Comparison of ENCODE assay signal across 1 cellular context in genomic region chr6:44075137-44076015, GRCh38.
TF ChIP-seq lines count a peak whose summit lies in the region.

No MANE protein-coding gene starts in this region.

TF ChIP-seq in HepG2, 621 proteins besides CTCF, POLR2A, EP300 and RAD21 (continued from another document and continues in another):
- peak; percentile 44; the same call in 1 of the 2 replicates for TF ChIP-seq KAT8 (CRISPR knock-in tag; IDR thresholded peaks at IDR 0.05)
- TF ChIP-seq, protein P1, sequence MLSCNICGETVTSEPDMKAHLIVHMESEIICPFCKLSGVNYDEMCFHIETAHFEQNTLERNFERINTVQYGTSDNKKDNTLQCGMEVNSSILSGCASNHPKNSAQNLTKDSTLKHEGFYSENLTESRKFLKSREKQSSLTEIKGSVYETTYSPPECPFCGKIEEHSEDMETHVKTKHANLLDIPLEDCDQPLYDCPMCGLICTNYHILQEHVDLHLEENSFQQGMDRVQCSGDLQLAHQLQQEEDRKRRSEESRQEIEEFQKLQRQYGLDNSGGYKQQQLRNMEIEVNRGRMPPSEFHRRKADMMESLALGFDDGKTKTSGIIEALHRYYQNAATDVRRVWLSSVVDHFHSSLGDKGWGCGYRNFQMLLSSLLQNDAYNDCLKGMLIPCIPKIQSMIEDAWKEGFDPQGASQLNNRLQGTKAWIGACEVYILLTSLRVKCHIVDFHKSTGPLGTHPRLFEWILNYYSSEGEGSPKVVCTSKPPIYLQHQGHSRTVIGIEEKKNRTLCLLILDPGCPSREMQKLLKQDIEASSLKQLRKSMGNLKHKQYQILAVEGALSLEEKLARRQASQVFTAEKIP (CRISPR knock-in tag; IDR thresholded peaks at IDR 0.05; ENCODE audit: borderline replicate concordance): no peak
- peak; percentile 62; the same call in 1 of the 2 replicates for TF ChIP-seq RFXAP (CRISPR knock-in tag; IDR thresholded peaks at IDR 0.05; ENCODE audit: borderline replicate concordance)
- peak; percentile 77 for TF ChIP-seq TRIM24 (CRISPR knock-in tag; IDR thresholded peaks at IDR 0.05)
- no peak; the same call in 1 of the 2 replicates for TF ChIP-seq AHR (CRISPR knock-in tag; IDR thresholded peaks at IDR 0.05)
- 0 out of 2 replicates have a peak, but pooled peaks have one; percentile 24 for TF ChIP-seq TERF1 (CRISPR knock-in tag; IDR thresholded peaks at IDR 0.05)
- 0 out of 2 replicates have a peak, but pooled peaks have one; percentile 2 for TF ChIP-seq DZIP1 (CRISPR knock-in tag; IDR thresholded peaks at IDR 0.05)
- peak; percentile 85 for TF ChIP-seq NR2F6 (IDR thresholded peaks at IDR 0.05)
- peak; percentile 98 for TF ChIP-seq NR2F6 (CRISPR knock-in tag; IDR thresholded peaks at IDR 0.05)
- TF ChIP-seq, protein P2, sequence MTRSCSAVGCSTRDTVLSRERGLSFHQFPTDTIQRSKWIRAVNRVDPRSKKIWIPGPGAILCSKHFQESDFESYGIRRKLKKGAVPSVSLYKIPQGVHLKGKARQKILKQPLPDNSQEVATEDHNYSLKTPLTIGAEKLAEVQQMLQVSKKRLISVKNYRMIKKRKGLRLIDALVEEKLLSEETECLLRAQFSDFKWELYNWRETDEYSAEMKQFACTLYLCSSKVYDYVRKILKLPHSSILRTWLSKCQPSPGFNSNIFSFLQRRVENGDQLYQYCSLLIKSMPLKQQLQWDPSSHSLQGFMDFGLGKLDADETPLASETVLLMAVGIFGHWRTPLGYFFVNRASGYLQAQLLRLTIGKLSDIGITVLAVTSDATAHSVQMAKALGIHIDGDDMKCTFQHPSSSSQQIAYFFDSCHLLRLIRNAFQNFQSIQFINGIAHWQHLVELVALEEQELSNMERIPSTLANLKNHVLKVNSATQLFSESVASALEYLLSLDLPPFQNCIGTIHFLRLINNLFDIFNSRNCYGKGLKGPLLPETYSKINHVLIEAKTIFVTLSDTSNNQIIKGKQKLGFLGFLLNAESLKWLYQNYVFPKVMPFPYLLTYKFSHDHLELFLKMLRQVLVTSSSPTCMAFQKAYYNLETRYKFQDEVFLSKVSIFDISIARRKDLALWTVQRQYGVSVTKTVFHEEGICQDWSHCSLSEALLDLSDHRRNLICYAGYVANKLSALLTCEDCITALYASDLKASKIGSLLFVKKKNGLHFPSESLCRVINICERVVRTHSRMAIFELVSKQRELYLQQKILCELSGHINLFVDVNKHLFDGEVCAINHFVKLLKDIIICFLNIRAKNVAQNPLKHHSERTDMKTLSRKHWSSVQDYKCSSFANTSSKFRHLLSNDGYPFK (CRISPR knock-in tag; IDR thresholded peaks at IDR 0.05; ENCODE audit: borderline replicate concordance): peak; percentile 52; the same call in 1 of the 2 replicates
- TF ChIP-seq MEIS2 (CRISPR knock-in tag; IDR thresholded peaks at IDR 0.05): peak; percentile 94
- TF ChIP-seq SALL1 (CRISPR knock-in tag; IDR thresholded peaks at IDR 0.05): peak; percentile 87
- TF ChIP-seq PCBP1 (IDR thresholded peaks at IDR 0.05; ENCODE audit: borderline replicate concordance, low read depth, low read length): 0 out of 2 replicates have a peak, but pooled peaks have one; percentile 47
- peak; percentile 97 for TF ChIP-seq MLX (CRISPR knock-in tag; IDR thresholded peaks at IDR 0.05)
- TF ChIP-seq AGO1 (IDR thresholded peaks at IDR 0.05; ENCODE audit: low read depth, low read length, poor library complexity, severe bottlenecking): no peak
- TF ChIP-seq NFIC (IDR thresholded peaks at IDR 0.05; ENCODE audit: low read length): no peak
- no peak for TF ChIP-seq CHD4 (IDR thresholded peaks at IDR 0.05; ENCODE audit: borderline replicate concordance, low read length)
- TF ChIP-seq, protein P3, sequence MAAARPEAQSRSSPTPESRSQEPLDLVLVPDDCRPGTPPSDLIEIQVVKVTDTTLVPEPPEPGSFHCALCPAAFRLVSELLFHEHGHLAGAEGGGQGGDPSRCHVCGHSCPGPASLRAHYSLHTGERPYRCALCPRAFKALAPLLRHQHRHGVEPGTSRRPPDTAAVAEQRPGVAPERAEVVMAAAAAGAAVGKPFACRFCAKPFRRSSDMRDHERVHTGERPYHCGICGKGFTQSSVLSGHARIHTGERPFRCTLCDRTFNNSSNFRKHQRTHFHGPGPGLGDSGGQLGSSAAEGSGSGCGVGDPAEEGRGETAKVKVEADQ (CRISPR knock-in tag; IDR thresholded peaks at IDR 0.05; ENCODE audit: borderline replicate concordance): peak; percentile 47; the same call in 1 of the 2 replicates
- peak; percentile 88; the same call in 1 of the 2 replicates for TF ChIP-seq YEATS4 (CRISPR knock-in tag; IDR thresholded peaks at IDR 0.05; ENCODE audit: borderline replicate concordance)
- TF ChIP-seq KDM1A (CRISPR knock-in tag; IDR thresholded peaks at IDR 0.05): peak; percentile 27; the same call in 1 of the 2 replicates
- TF ChIP-seq, protein P4, sequence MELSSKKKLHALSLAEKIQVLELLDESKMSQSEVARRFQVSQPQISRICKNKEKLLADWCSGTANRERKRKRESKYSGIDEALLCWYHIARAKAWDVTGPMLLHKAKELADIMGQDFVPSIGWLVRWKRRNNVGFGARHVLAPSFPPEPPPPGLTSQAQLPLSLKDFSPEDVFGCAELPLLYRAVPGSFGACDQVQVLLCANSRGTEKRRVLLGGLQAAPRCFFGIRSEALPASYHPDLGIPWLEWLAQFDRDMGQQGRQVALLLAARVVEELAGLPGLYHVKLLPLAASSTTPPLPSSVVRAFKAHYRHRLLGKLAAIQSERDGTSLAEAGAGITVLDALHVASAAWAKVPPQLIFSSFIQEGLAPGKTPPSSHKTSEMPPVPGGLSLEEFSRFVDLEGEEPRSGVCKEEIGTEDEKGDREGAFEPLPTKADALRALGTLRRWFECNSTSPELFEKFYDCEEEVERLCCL (CRISPR knock-in tag; IDR thresholded peaks at IDR 0.05; ENCODE audit: borderline replicate concordance): peak; percentile 71; the same call in 1 of the 2 replicates
- TF ChIP-seq ONECUT2 (CRISPR knock-in tag; IDR thresholded peaks at IDR 0.05): no peak
- no peak for TF ChIP-seq ZBTB49 (CRISPR knock-in tag; IDR thresholded peaks at IDR 0.05; ENCODE audit: borderline replicate concordance)
- TF ChIP-seq ATF7-NPFF (CRISPR knock-in tag; IDR thresholded peaks at IDR 0.05; ENCODE audit: low read depth): peak; percentile 22; the same call in 1 of the 2 replicates
- TF ChIP-seq SPEN (CRISPR knock-in tag; IDR thresholded peaks at IDR 0.05; ENCODE audit: low read depth): peak; percentile 87
- no peak for TF ChIP-seq FOXM1 (CRISPR knock-in tag; IDR thresholded peaks at IDR 0.05)
- TF ChIP-seq ZSCAN9 (CRISPR knock-in tag; IDR thresholded peaks at IDR 0.05; ENCODE audit: borderline replicate concordance): no peak; the same call in 1 of the 2 replicates
- TF ChIP-seq MEIS1 (CRISPR knock-in tag; IDR thresholded peaks at IDR 0.05; ENCODE audit: borderline replicate concordance): peak; percentile 75; the same call in 1 of the 2 replicates
- no peak for TF ChIP-seq SP140L (CRISPR knock-in tag; IDR thresholded peaks at IDR 0.05; ENCODE audit: borderline replicate concordance)
- TF ChIP-seq SOX13 (IDR thresholded peaks at IDR 0.05): no peak
- peak in 1 of 2 experiments; percentile 61; a peak in 1 of 4 replicates for TF ChIP-seq SOX13 (CRISPR knock-in tag; conservative IDR thresholded peaks at IDR 0.05 in 1 of 2, IDR thresholded peaks at IDR 0.05 in 1 of 2)
- no peak for TF ChIP-seq MAF1 (CRISPR knock-in tag; IDR thresholded peaks at IDR 0.05; ENCODE audit: borderline replicate concordance)
- TF ChIP-seq NFKB2 (CRISPR knock-in tag; IDR thresholded peaks at IDR 0.05; ENCODE audit: borderline replicate concordance): 0 out of 2 replicates have a peak, but pooled peaks have one; percentile 83
- no peak for TF ChIP-seq ZNF446 (CRISPR knock-in tag; IDR thresholded peaks at IDR 0.05)
- TF ChIP-seq KMT2A (CRISPR knock-in tag; IDR thresholded peaks at IDR 0.05): no peak; the same call in 1 of the 2 replicates
- TF ChIP-seq GPBP1L1 (CRISPR knock-in tag; IDR thresholded peaks at IDR 0.05): no peak
- TF ChIP-seq ZNF720 (CRISPR knock-in tag; IDR thresholded peaks at IDR 0.05): 0 out of 2 replicates have a peak, but pooled peaks have one; percentile 1
- TF ChIP-seq SMC3 (IDR thresholded peaks at IDR 0.05; ENCODE audit: low read length): no peak
- no peak for TF ChIP-seq ZNF672 (CRISPR knock-in tag; IDR thresholded peaks at IDR 0.05)
- TF ChIP-seq ARID2 (CRISPR knock-in tag; IDR thresholded peaks at IDR 0.05; ENCODE audit: borderline replicate concordance): no peak
- 0 out of 2 replicates have a peak, but pooled peaks have one; percentile 87 for TF ChIP-seq IRF9 (CRISPR knock-in tag; IDR thresholded peaks at IDR 0.05; ENCODE audit: borderline replicate concordance)
- no peak for TF ChIP-seq ZNF513 (CRISPR knock-in tag; conservative IDR thresholded peaks at IDR 0.05)
- TF ChIP-seq ZNF224 (CRISPR knock-in tag; IDR thresholded peaks at IDR 0.05): no peak
- peak; percentile 91 for TF ChIP-seq HDAC1 (CRISPR knock-in tag; IDR thresholded peaks at IDR 0.05)
- peak; percentile 58; the same call in 1 of the 2 replicates for TF ChIP-seq MIER2 (CRISPR knock-in tag; IDR thresholded peaks at IDR 0.05)
- no peak for TF ChIP-seq SRY (CRISPR knock-in tag; IDR thresholded peaks at IDR 0.05)
